ENCODE assay signal across 19 cellular contexts in the genomic region with DNA sequence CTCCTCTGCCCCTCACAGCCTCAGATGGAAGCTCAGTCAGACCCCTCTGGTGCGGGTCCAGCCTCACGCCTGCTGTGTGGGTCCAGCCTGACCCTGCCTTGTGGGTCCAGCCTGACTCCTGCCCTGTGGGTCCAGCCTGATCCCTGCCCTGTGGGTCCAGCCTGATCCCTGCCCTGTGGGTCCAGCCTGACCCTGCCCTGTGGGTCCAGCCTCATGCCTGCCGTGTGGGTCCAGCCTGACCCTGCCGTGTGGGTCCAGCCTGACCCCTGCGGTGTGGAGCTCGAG.
DNase-seq lines count a peak whose midpoint lies in the region; ATAC-seq and TF ChIP-seq lines count a peak whose summit lies in the region.
"Had no signal": no experiment of that assay in that cellular context is flagged by ENCODE, and none has a peak within 500 bp of the region (broad histone marks: within the 10 kb centered on the region; RNA-seq: fewer than 3 reads in every experiment).

No MANE protein-coding gene starts in this region.

- H3K27ac Mint-ChIP-seq in activated CD8-positive, alpha-beta memory T cell treated with anti-CD3 and anti-CD28 coated beads, Interleukin-2, amount 10 ng/mL, durations not matched to agents 7 days and 5 days = no peak overlapping the region
- H3K27ac Mint-ChIP-seq in endodermal cell (no peak overlapping the region), osteocyte (ENCODE audit: unreplicated experiment) (no peak overlapping the region)
- H3K27ac Mint-ChIP-seq in stimulated activated naive B cell treated with anti-CD40 and anti-IgM and Interleukin-4, amounts not matched to agents 10 μg/mL and 1 μg/mL and 100 μg/mL, for 72 hours = no peak overlapping the region
- H3K27ac Mint-ChIP-seq: CD4-positive, alpha-beta T cell had no signal

- BruUV-seq in PC-3 (replicated peaks; lab: Mats Ljungman, UMichigan) = no TSS peak

- no peak overlapping the region for H3K4me2 ChIP-seq in PC-3 (ENCODE audit: low read length)

- no peak for ATAC-seq in activated CD8-positive, alpha-beta memory T cell treated with anti-CD3 and anti-CD28 coated beads, Interleukin-2, amount 10 ng/mL, durations not matched to agents 7 days and 5 days
- no peak for ATAC-seq in stimulated activated naive B cell treated with anti-CD40 and anti-IgM and Interleukin-4, amounts not matched to agents 10 μg/mL and 1 μg/mL and 100 μg/mL, for 72 hours (replicated peaks)
- ATAC-seq in PC-3 = no peak

- H3K4me3 Mint-ChIP-seq in activated CD8-positive, alpha-beta memory T cell treated with anti-CD3 and anti-CD28 coated beads, Interleukin-2, amount 10 ng/mL, durations not matched to agents 7 days and 5 days = no peak overlapping the region
- H3K4me3 Mint-ChIP-seq in endodermal cell = no peak overlapping the region
- H3K4me3 Mint-ChIP-seq in osteocyte (ENCODE audit: unreplicated experiment) = no peak overlapping the region
- no peak overlapping the region for H3K4me3 Mint-ChIP-seq in stimulated activated naive B cell treated with anti-CD40 and anti-IgM and Interleukin-4, amounts not matched to agents 10 μg/mL and 1 μg/mL and 100 μg/mL, for 72 hours
- H3K4me3 Mint-ChIP-seq: CD4-positive, alpha-beta T cell had no signal

- no peaks in the 10 kb centered on the region for H3K4me1 Mint-ChIP-seq in activated CD8-positive, alpha-beta memory T cell treated with anti-CD3 and anti-CD28 coated beads, Interleukin-2, amount 10 ng/mL, durations not matched to agents 7 days and 5 days
- H3K4me1 Mint-ChIP-seq in endodermal cell (no peaks in the 10 kb centered on the region), osteocyte (ENCODE audit: unreplicated experiment) (no peaks in the 10 kb centered on the region)
- peaks cover 9 to 17% of the 10 kb centered on the region in 2 donors for H3K4me1 Mint-ChIP-seq in stimulated activated naive B cell treated with anti-CD40 and anti-IgM and Interleukin-4, amounts not matched to agents 10 μg/mL and 1 μg/mL and 100 μg/mL, for 72 hours

- no peaks in the 10 kb centered on the region for H3K9me3 Mint-ChIP-seq in activated CD8-positive, alpha-beta memory T cell treated with anti-CD3 and anti-CD28 coated beads, Interleukin-2, amount 10 ng/mL, durations not matched to agents 7 days and 5 days (ENCODE audit: low read depth)
- H3K9me3 Mint-ChIP-seq in endodermal cell = no peaks in the 10 kb centered on the region
- peaks cover 8% of the 10 kb centered on the region for H3K9me3 Mint-ChIP-seq in osteocyte (ENCODE audit: unreplicated experiment)
- H3K9me3 Mint-ChIP-seq in stimulated activated naive B cell treated with anti-CD40 and anti-IgM and Interleukin-4, amounts not matched to agents 10 μg/mL and 1 μg/mL and 100 μg/mL, for 72 hours = peaks cover 1 to 5% of the 10 kb centered on the region in 2 donors
- H3K9me3 Mint-ChIP-seq: CD4-positive, alpha-beta T cell had no signal

- no peaks in the 10 kb centered on the region for H3K9me3 ChIP-seq in endodermal cell (ENCODE audit: control insufficient read depth, low read length)
- 0 out of 2 replicates have a peak, but pooled peaks cover 4% of the 10 kb centered on the region for H3K9me3 ChIP-seq in PC-3 (ENCODE audit: low read length)
- H3K9me3 ChIP-seq in testis = no peaks in the 10 kb centered on the region
- H3K9me3 ChIP-seq: Caco-2 had no signal

- TF ChIP-seq POLR2A in testis (IDR thresholded peaks at IDR 0.05) = no peak

- H3K27me3 Mint-ChIP-seq in activated CD8-positive, alpha-beta memory T cell treated with anti-CD3 and anti-CD28 coated beads, Interleukin-2, amount 10 ng/mL, durations not matched to agents 7 days and 5 days = peaks cover 3% of the 10 kb centered on the region
- H3K27me3 Mint-ChIP-seq in endodermal cell (ENCODE audit: insufficient read depth) (no peaks in the 10 kb centered on the region), osteocyte (ENCODE audit: unreplicated experiment) (no peaks in the 10 kb centered on the region)
- peaks cover 19 to 29% of the 10 kb centered on the region in 2 donors for H3K27me3 Mint-ChIP-seq in stimulated activated naive B cell treated with anti-CD40 and anti-IgM and Interleukin-4, amounts not matched to agents 10 μg/mL and 1 μg/mL and 100 μg/mL, for 72 hours

- H2AFZ ChIP-seq in PC-3 (ENCODE audit: low read length) = no peak overlapping the region

- POLR2A ChIA-PET in PC-3 (lab: Charles Lee; ENCODE audit: unreplicated experiment) = no interaction called here

- 89% methylated on average over 5 of the region's 6 CpGs; no CpG with 5 or more reads in 1 of the 2 experiments for WGBS in endodermal cell (ENCODE audit: insufficient coverage in 1 of 2, insufficient read length in 1 of 2), 2 experiments
- 74 to 77% methylated on average over 4 to 6 of the region's 6 CpGs for WGBS in testis, 2 donors

- H3K36me3 ChIP-seq in endodermal cell (ENCODE audit: control insufficient read depth, insufficient read depth, low read length) = no peaks in the 10 kb centered on the region
- H3K36me3 ChIP-seq in PC-3 (ENCODE audit: low read depth, low read length) = no peaks in the 10 kb centered on the region
- H3K36me3 ChIP-seq in testis (ENCODE audit: low read depth, missing control alignments) = no peaks in the 10 kb centered on the region

- H3K79me2 ChIP-seq in PC-3 (ENCODE audit: low read length) = no peaks in the 10 kb centered on the region

- H3K27me3 ChIP-seq in endodermal cell (ENCODE audit: control insufficient read depth, insufficient read depth, low read length, poor library complexity, severe bottlenecking) (no peaks in the 10 kb centered on the region), PC-3 (ENCODE audit: low read length) (peaks cover 18% of the 10 kb centered on the region; the same call in 1 of the 2 replicates), testis (no peaks in the 10 kb centered on the region)

- TF ChIP-seq CTCF in endodermal cell (conservative IDR thresholded peaks at IDR 0.05) (no peak), osteocyte (IDR thresholded peaks at IDR 0.05) (no peak), PC-3 (conservative IDR thresholded peaks at IDR 0.05; ENCODE audit: low read depth, low read length) (no peak), testis (IDR thresholded peaks at IDR 0.05) (no peak)

- H3K9me2 ChIP-seq in PC-3 (replicated peaks; ENCODE audit: low read length) = no peaks in the 10 kb centered on the region

- CTCF ChIA-PET in activated CD8-positive, alpha-beta memory T cell treated with anti-CD3 and anti-CD28 coated beads, Interleukin-2, amount 10 ng/mL, durations not matched to agents 7 days and 5 days (lab: Charles Lee) = interaction anchor here (1.8 kb wide), 1 partner anchor 78 kb away, joined by 4 read pairs; no protein-coding TSS in a partner anchor
- CTCF ChIA-PET in PC-3 (lab: Charles Lee) = no interaction called here

- intact Hi-C loops in PC-3 (cut with micrococcal nuclease) (no loop called here), testis (cut with DNase I; ENCODE audit: low total_unique reads) (no loop called here)

- no peaks in the 10 kb centered on the region for H4K20me1 ChIP-seq in PC-3 (ENCODE audit: low read length)

- peaks cover 4% of the 10 kb centered on the region for H3F3A ChIP-seq in PC-3 (ENCODE audit: low read length, unreplicated experiment)

- H3K4me3 ChIP-seq in endodermal cell (ENCODE audit: low read length) = no peak overlapping the region
- H3K4me3 ChIP-seq in PC-3 (ENCODE audit: low read length) = no peak overlapping the region
- H3K4me3 ChIP-seq in testis = no peak overlapping the region

- H3K9ac ChIP-seq in endodermal cell (ENCODE audit: extremely low read depth, low read length, poor library complexity, severe bottlenecking) = no peak overlapping the region
- H3K9ac ChIP-seq in PC-3 (ENCODE audit: low read length) = no peak overlapping the region

- H3K4me1 ChIP-seq in endodermal cell (ENCODE audit: control insufficient read depth, insufficient read depth, low read length) = no peaks in the 10 kb centered on the region
- H3K4me1 ChIP-seq in PC-3 (ENCODE audit: insufficient read depth, low read length) = no peaks in the 10 kb centered on the region
- no peaks in the 10 kb centered on the region for H3K4me1 ChIP-seq in testis
- H3K4me1 ChIP-seq: Caco-2 had no signal

- H3K27ac ChIP-seq in endodermal cell (ENCODE audit: low read depth, low read length) = no peak overlapping the region
- H3K27ac ChIP-seq in PC-3 (ENCODE audit: low read length) = no peak overlapping the region
- H3K27ac ChIP-seq in testis = no peak overlapping the region

- no peaks in the 10 kb centered on the region for H3K36me3 Mint-ChIP-seq in activated CD8-positive, alpha-beta memory T cell treated with anti-CD3 and anti-CD28 coated beads, Interleukin-2, amount 10 ng/mL, durations not matched to agents 7 days and 5 days
- no peaks in the 10 kb centered on the region for H3K36me3 Mint-ChIP-seq in endodermal cell (ENCODE audit: low read depth)
- no peaks in the 10 kb centered on the region for H3K36me3 Mint-ChIP-seq in osteocyte (ENCODE audit: unreplicated experiment)
- no peaks in the 10 kb centered on the region for H3K36me3 Mint-ChIP-seq in stimulated activated naive B cell treated with anti-CD40 and anti-IgM and Interleukin-4, amounts not matched to agents 10 μg/mL and 1 μg/mL and 100 μg/mL, for 72 hours

- DNase-seq in activated CD8-positive, alpha-beta memory T cell treated with anti-CD3 and anti-CD28 coated beads, Interleukin-2, amount 50 U/mL, for 48 hours = peak; percentile 20
- DNase-seq in activated CD8-positive, alpha-beta memory T cell treated with anti-CD3 and anti-CD28 coated beads, Interleukin-2, amount 10 ng/mL, durations not matched to agents 7 days and 5 days = no peak
- DNase-seq in endodermal cell = peak; percentile 22
- DNase-seq in osteocyte (ENCODE audit: extremely low spot score, unreplicated experiment) = peak; percentile 51
- peak; percentile 26 for DNase-seq in ureter (ENCODE audit: low spot score)
- DNase-seq in stimulated activated naive B cell treated with anti-CD40 and anti-IgM and Interleukin-4, amounts not matched to agents 10 μg/mL and 1 μg/mL and 100 μg/mL, for 72 hours = no peak
- DNase-seq in PC-3 = no peak
- DNase-seq in testis = no peak
- DNase-seq: 8988T; Caco-2; CD4-positive, alpha-beta T cell; GDM1; H7; NCI-H1092 treated with DMSO at 0.1 percent for 48 hours; NCI-H2081; NCI-H2171 treated with DMSO at 0.1 percent for 48 hours; NCI-H446 treated with DMSO at 0.1 percent for 48 hours; RPMI8226; SHP77 treated with DMSO at 0.1 percent for 48 hours had no signal

Comparison
In these comparisons a context has a peak if more than half of its experiments do, and no peak if none do; other contexts are left out.
1. DNase-seq: peak in activated CD8-positive, alpha-beta memory T cell treated with anti-CD3 and anti-CD28 coated beads, Interleukin-2, amount 50 U/mL, for 48 hours (single experiment), endodermal cell (single experiment), osteocyte (single experiment) and ureter (single experiment); none in activated CD8-positive, alpha-beta memory T cell treated with anti-CD3 and anti-CD28 coated beads, Interleukin-2, amount 10 ng/mL, durations not matched to agents 7 days and 5 days (single experiment), stimulated activated naive B cell treated with anti-CD40 and anti-IgM and Interleukin-4, amounts not matched to agents 10 μg/mL and 1 μg/mL and 100 μg/mL, for 72 hours (single experiment), PC-3 (single experiment) and testis (single experiment).